Comparison of ENCODE assay signal across 16 cellular contexts in genomic region chr1:193176113-193176512, GRCh38. TPM values are rescaled to one million over a fixed set of nuclear protein-coding genes. Genes with fewer than 3 reads are reported as not detected.
"Had no signal": no experiment of that assay in that cellular context is flagged by ENCODE, and none has a peak within 500 bp of the region (broad histone marks: within the 10 kb centered on the region; RNA-seq: fewer than 3 reads in every experiment).

No MANE protein-coding gene starts in this region.

- H3K27me3 ChIP-seq: gastrocnemius medialis, heart left ventricle had no signal

- H3K4me3 ChIP-seq: gastrocnemius medialis, heart left ventricle, psoas muscle had no signal

- H3K9me3 ChIP-seq: gastrocnemius medialis, heart left ventricle, psoas muscle had no signal

- H3K9me3 Mint-ChIP-seq: activated B cell treated with CpG ODN at 0.5 μM for 24 hours; activated naive CD4-positive, alpha-beta T cell treated with anti-CD3 and anti-CD28 coated beads, Interleukin-2, amount 10 ng/mL, durations not matched to agents 7 days and 5 days; activated T-helper 2 cell treated with anti-CD3 and anti-CD28 coated beads, Interferon-gamma antibody, Interleukin-2, Interleukin-4, amounts not matched to agents 10 μg/mL and 5 μg/mL and 100 μg/mL, durations not matched to agents 14 hours and 24 hours and 36 hours; immature natural killer cell had no signal

- H3K36me3 ChIP-seq: gastrocnemius medialis had no signal

- H3K27me3 Mint-ChIP-seq: activated B cell treated with CpG ODN at 0.5 μM for 24 hours; activated naive CD4-positive, alpha-beta T cell treated with anti-CD3 and anti-CD28 coated beads, Interleukin-2, amount 10 ng/mL, durations not matched to agents 7 days and 5 days had no signal

- H3K27ac ChIP-seq: gastrocnemius medialis, heart left ventricle, psoas muscle had no signal

- ATAC-seq: gastrocnemius medialis; heart left ventricle; psoas muscle; sciatic nerve; stimulated activated naive CD8-positive, alpha-beta T cell treated with anti-CD3 and anti-CD28 coated beads, Interleukin-15, Interleukin-2, amounts not matched to agents 100 U/mL and 50 U/mL, for 24 hours had no signal

- H3K27ac Mint-ChIP-seq: activated B cell treated with CpG ODN at 0.5 μM for 24 hours; activated naive CD4-positive, alpha-beta T cell treated with anti-CD3 and anti-CD28 coated beads, Interleukin-2, amount 10 ng/mL, durations not matched to agents 7 days and 5 days; activated T-helper 2 cell treated with anti-CD3 and anti-CD28 coated beads, Interferon-gamma antibody, Interleukin-2, Interleukin-4, amounts not matched to agents 10 μg/mL and 5 μg/mL and 100 μg/mL, durations not matched to agents 14 hours and 24 hours and 36 hours had no signal

- DNase-seq: activated B cell treated with CpG ODN at 0.5 μM for 24 hours; activated CD4-positive, alpha-beta T cell treated with anti-CD3 and anti-CD28 coated beads for 48 hours; activated CD8-positive, alpha-beta memory T cell treated with anti-CD3 and anti-CD28 coated beads for 24 hours; activated naive CD4-positive, alpha-beta T cell treated with anti-CD3 and anti-CD28 coated beads, Interleukin-2, amount 10 ng/mL, durations not matched to agents 7 days and 5 days; amniotic stem cell; caudate nucleus; effector CD8-positive, alpha-beta T cell; gastrocnemius medialis; heart left ventricle; immature natural killer cell; mesendoderm; psoas muscle; stimulated activated naive CD8-positive, alpha-beta T cell treated with anti-CD3 and anti-CD28 coated beads, Interleukin-15, Interleukin-2, amounts not matched to agents 100 U/mL and 50 U/mL, for 24 hours; T-helper 2 cell had no signal

- H3K4me3 Mint-ChIP-seq: activated B cell treated with CpG ODN at 0.5 μM for 24 hours; activated naive CD4-positive, alpha-beta T cell treated with anti-CD3 and anti-CD28 coated beads, Interleukin-2, amount 10 ng/mL, durations not matched to agents 7 days and 5 days; immature natural killer cell had no signal

RNA-seq across cellular contexts. Expression of gene B3GALT2, which starts 10.3 kb away (rescaled TPM):
- total RNA-seq: activated B cell treated with CpG ODN at 0.5 μM for 24 hours; activated T-helper 2 cell treated with anti-CD3 and anti-CD28 coated beads, Interferon-gamma antibody, Interleukin-2, Interleukin-4, amounts not matched to agents 10 μg/mL and 5 μg/mL and 100 μg/mL, durations not matched to agents 14 hours and 24 hours and 36 hours had no signal
